In genomic region chr4:112523764-112524505, GRCh38 we compare ENCODE assay signal across 8 cellular contexts. TPM values are rescaled to one million over a fixed set of nuclear protein-coding genes. Genes with fewer than 3 reads are reported as not detected.
A peak's percentile ranks its signal among the peaks of the same experiment; 100 is the strongest.
DNase-seq lines count a peak whose midpoint lies in the region; ATAC-seq and TF ChIP-seq lines count a peak whose summit lies in the region.

No MANE protein-coding gene starts in this region.

- CTCF ChIA-PET in activated CD4-positive, alpha-beta memory T cell treated with anti-CD3 and anti-CD28 coated beads for 36 hours (lab: Charles Lee): interaction anchor here (0.7 to 4.0 kb wide), 29 partner anchors 8 to 451 kb away, joined by 3 to 52 read pairs (median 4); partner anchors contain the start of gene NEUROG2

- H3K9me3 Mint-ChIP-seq in activated CD4-positive, alpha-beta memory T cell treated with anti-CD3 and anti-CD28 coated beads for 36 hours: no peaks in the 10 kb centered on the region
- H3K9me3 Mint-ChIP-seq in effector memory CD8-positive, alpha-beta T cell: peaks cover 0 to 6% of the 10 kb centered on the region in 2 donors
- H3K9me3 Mint-ChIP-seq in natural killer cell: no peaks in the 10 kb centered on the region

- H3K4me1 Mint-ChIP-seq in activated CD4-positive, alpha-beta memory T cell treated with anti-CD3 and anti-CD28 coated beads for 36 hours (ENCODE audit: low read depth): peaks cover 31% of the 10 kb centered on the region
- H3K4me1 Mint-ChIP-seq in effector memory CD8-positive, alpha-beta T cell (ENCODE audit: low read depth in 2 of 2): peaks cover 9 to 22% of the 10 kb centered on the region in 2 donors
- peaks cover 14 to 26% of the 10 kb centered on the region in 2 donors for H3K4me1 Mint-ChIP-seq in natural killer cell

- no peak overlapping the region for H3K27ac Mint-ChIP-seq in activated CD4-positive, alpha-beta memory T cell treated with anti-CD3 and anti-CD28 coated beads for 36 hours
- no peak overlapping the region for H3K27ac Mint-ChIP-seq in effector memory CD8-positive, alpha-beta T cell
- no peak overlapping the region for H3K27ac Mint-ChIP-seq in natural killer cell

- intact Hi-C loops in activated CD4-positive, alpha-beta memory T cell treated with anti-CD3 and anti-CD28 coated beads for 36 hours (cut with micrococcal nuclease): loop anchor here (1.0 to 5.0 kb wide), 10 partner anchors 9 to 447 kb away; no protein-coding TSS in a partner anchor
- intact Hi-C loops in natural killer cell (cut with micrococcal nuclease): loop anchor here (1.0 to 10.0 kb wide), 3 partner anchors 201 to 425 kb away; partner anchors contain the start of gene AP1AR

- peaks cover 51% of the 10 kb centered on the region for H3K27me3 Mint-ChIP-seq in activated CD4-positive, alpha-beta memory T cell treated with anti-CD3 and anti-CD28 coated beads for 36 hours
- peaks cover 53 to 59% of the 10 kb centered on the region in 2 donors for H3K27me3 Mint-ChIP-seq in effector memory CD8-positive, alpha-beta T cell
- H3K27me3 Mint-ChIP-seq in natural killer cell (ENCODE audit: low read depth in 2 of 2): peaks cover 48 to 72% of the 10 kb centered on the region in 2 donors

- ATAC-seq in HG03025 (IDR thresholded peaks at IDR 0.05; ENCODE audit: low FRiP score, unreplicated experiment) (peak; percentile 88), natural killer cell (peak; percentile 85 to 91 (median 87))
- peak; percentile 88 for ATAC-seq in effector memory CD8-positive, alpha-beta T cell (replicated peaks)
- ATAC-seq in stimulated activated naive CD8-positive, alpha-beta T cell treated with anti-CD3 and anti-CD28 coated beads, Interleukin-15, Interleukin-2, amounts not matched to agents 100 U/mL and 50 U/mL, for 24 hours: peak; percentile 94

- peaks cover 3% of the 10 kb centered on the region for H3K36me3 Mint-ChIP-seq in activated CD4-positive, alpha-beta memory T cell treated with anti-CD3 and anti-CD28 coated beads for 36 hours
- H3K36me3 Mint-ChIP-seq in effector memory CD8-positive, alpha-beta T cell (ENCODE audit: insufficient read depth): peaks cover 10% of the 10 kb centered on the region
- H3K36me3 Mint-ChIP-seq in natural killer cell: peaks cover 13% of the 10 kb centered on the region

- peak; percentile 75 for TF ChIP-seq CTCF in natural killer cell (IDR thresholded peaks at IDR 0.05)

- peak; percentile 47 for DNase-seq in NOMO-1 treated with DMSO at 0.1 percent for 48 hours (lab: John Stamatoyannopoulos, UW; ENCODE audit: unreplicated experiment)
- DNase-seq in NOMO-1 treated with dmso at 0.1 percent for 144 hours (lab: John Stamatoyannopoulos, UW; ENCODE audit: unreplicated experiment): no peak
- DNase-seq in NCI-H2171 (lab: John Stamatoyannopoulos, UW): peak; percentile 58
- peak; percentile 86 for DNase-seq in activated CD4-positive, alpha-beta memory T cell treated with anti-CD3 and anti-CD28 coated beads for 36 hours
- peak; percentile 68 to 71 (median 69) for DNase-seq in effector memory CD8-positive, alpha-beta T cell
- DNase-seq in natural killer cell: peak; percentile 58
- peak; percentile 89 for DNase-seq in stimulated activated naive CD8-positive, alpha-beta T cell treated with anti-CD3 and anti-CD28 coated beads, Interleukin-15, Interleukin-2, amounts not matched to agents 100 U/mL and 50 U/mL, for 24 hours

- POLR2A ChIA-PET in activated CD4-positive, alpha-beta memory T cell treated with anti-CD3 and anti-CD28 coated beads for 36 hours (lab: Charles Lee): interaction anchor here (0.5 kb wide), 1 partner anchor 136 kb away, joined by 4 read pairs; no protein-coding TSS in a partner anchor

- peak overlapping the region; percentile 72 for H3K4me3 Mint-ChIP-seq in activated CD4-positive, alpha-beta memory T cell treated with anti-CD3 and anti-CD28 coated beads for 36 hours
- peak overlapping the region; percentile 84 to 85 for H3K4me3 Mint-ChIP-seq in effector memory CD8-positive, alpha-beta T cell
- peak overlapping the region; percentile 93 for H3K4me3 Mint-ChIP-seq in natural killer cell

RNA-seq across cellular contexts. Expression of gene NEUROG2, which starts 8.0 kb away (rescaled TPM):
- total RNA-seq in activated CD4-positive, alpha-beta memory T cell treated with anti-CD3 and anti-CD28 coated beads for 36 hours: not detected
- not detected for total RNA-seq in natural killer cell
